Comparison of ENCODE assay signal across 16 cellular contexts in genomic region chr2:64440831-64441230, GRCh38. TPM values are rescaled to one million over a fixed set of nuclear protein-coding genes. Genes with fewer than 3 reads are reported as not detected.
DNase-seq lines count a peak whose midpoint lies in the region; ATAC-seq and TF ChIP-seq lines count a peak whose summit lies in the region.
"Had no signal": no experiment of that assay in that cellular context is flagged by ENCODE, and none has a peak within 500 bp of the region (broad histone marks: within the 10 kb centered on the region; RNA-seq: fewer than 3 reads in every experiment).

No MANE protein-coding gene starts in this region.

- DNase-seq in HAP-1 (ENCODE audit: low spot score in 2 of 2) = peak; percentile 40 to 75
- DNase-seq in SJCRH30 = peak; percentile 11 to 71
- no peak for DNase-seq in psoas muscle
- DNase-seq in left lobe of liver (ENCODE audit: low spot score) = no peak
- DNase-seq in LoVo (ENCODE audit: low spot score) = no peak
- no peak for DNase-seq in OCI-M1 (lab: John Stamatoyannopoulos, UW)
- DNase-seq: ACHN; BE2C; C1 segment of cervical spinal cord; CD4-positive, CD25-positive, alpha-beta regulatory T cell; CD8-positive, alpha-beta memory T cell; COR-L47; GDM1; GM23248 had no signal

- H3K4me3 ChIP-seq in HAP-1 = no peak overlapping the region
- no peak overlapping the region for H3K4me3 ChIP-seq in SJCRH30
- H3K4me3 ChIP-seq in psoas muscle = no peak overlapping the region
- H3K4me3 ChIP-seq: GM23248 had no signal

- H3K9me3 ChIP-seq in HAP-1 (no peaks in the 10 kb centered on the region), SJCRH30 (replicated peaks) (no peaks in the 10 kb centered on the region), psoas muscle (no peaks in the 10 kb centered on the region)
- H3K9me3 ChIP-seq: BE2C had no signal

- in situ Hi-C loops in HAP-1 (cut with MboI; ENCODE audit: low sequenced_read_pairs) = no loop called here

- no peak for TF ChIP-seq CTCF in psoas muscle (IDR thresholded peaks at IDR 0.05)

- peaks cover 11% of the 10 kb centered on the region for H3K27me3 ChIP-seq in HAP-1 (ENCODE audit: low read depth)
- H3K27me3 ChIP-seq in SJCRH30 = no peaks in the 10 kb centered on the region
- no peaks in the 10 kb centered on the region for H3K27me3 ChIP-seq in psoas muscle (ENCODE audit: insufficient read depth in 3 of 3, low read length in 2 of 3)
- H3K27me3 ChIP-seq: BE2C had no signal

- H3K4me1 ChIP-seq in HAP-1 (peaks cover 29% of the 10 kb centered on the region), SJCRH30 (peaks cover 12% of the 10 kb centered on the region), psoas muscle (peaks cover 8% of the 10 kb centered on the region)
- H3K4me1 ChIP-seq: BE2C had no signal

- H3K27ac ChIP-seq in SJCRH30 (no peak overlapping the region), psoas muscle (no peak overlapping the region)
- H3K27ac ChIP-seq: GM23248 had no signal

- ATAC-seq in psoas muscle (peak; percentile 48 to 85 (median 63)), left lobe of liver (no peak)
- ATAC-seq: HCT116, HepG2 had no signal

- intact Hi-C loops in psoas muscle (cut with DNase I) = no loop called here

- H3K36me3 ChIP-seq in HAP-1 (replicated peaks) (no peaks in the 10 kb centered on the region), SJCRH30 (no peaks in the 10 kb centered on the region), psoas muscle (ENCODE audit: insufficient read depth in 1 of 2, low read depth in 1 of 2) (no peaks in the 10 kb centered on the region)
- H3K36me3 ChIP-seq: BE2C had no signal

- WGBS in psoas muscle, 3 donors = 23 to 32% (median 24%) methylated on average over 2 of the region's 2 CpGs

RNA-seq across cellular contexts. Expression of gene LGALSL, which starts 13.1 kb away (rescaled TPM):
- total RNA-seq in SJCRH30 (2014; rRNA removed; shearing (Covaris generic)) = 11.3 and 14.9 TPM in 2 replicates
- total RNA-seq in psoas muscle (10 to 100 TPM; 11.4 to 30.9 (median 23.2) TPM), left lobe of liver (5.5 TPM)
- 1 to 10 TPM; 3.6 to 4.6 (median 4.2) TPM for polyA plus RNA-seq in psoas muscle

Comparison
In these comparisons a context has a peak if more than half of its experiments do, and no peak if none do; other contexts are left out.
1. DNase-seq: peak in HAP-1 (2 of 2) and SJCRH30 (2 of 2); none in psoas muscle (0 of 2), left lobe of liver (single experiment), LoVo (single experiment) and OCI-M1 (single experiment).